8 cellular contexts compared by ENCODE assay signal in genomic region chr12:64610092-64610659, GRCh38. TPM values are rescaled to one million over a fixed set of nuclear protein-coding genes. Genes with fewer than 3 reads are reported as not detected.
DNase-seq lines count a peak whose midpoint lies in the region; ATAC-seq and TF ChIP-seq lines count a peak whose summit lies in the region.

Gene RASSF3, plus strand, starts transcription at chr12:64610495. Its CDS starts 138 bp downstream, at chr12:64610633.

- peak; percentile 82 for ATAC-seq in DND-41 (ENCODE audit: insufficient read depth, low read depth)
- ATAC-seq in GM21515 (IDR thresholded peaks at IDR 0.05; ENCODE audit: unreplicated experiment): peak; percentile 57
- ATAC-seq in heart left ventricle: peak; percentile 38 to 93 (median 84)
- peak; percentile 78 to 87 (median 82) for ATAC-seq in psoas muscle

- peak within 1 kb of the TSS; percentile 89 to 99 (median 98) for H3K4me3 Mint-ChIP-seq in IgD-negative memory B cell

- H4K20me1 ChIP-seq in DND-41 (ENCODE audit: insufficient read depth, low read length): no peaks in the 10 kb centered on the region

- TF ChIP-seq CTCF in DND-41 (IDR thresholded peaks at IDR 0.05; ENCODE audit: borderline replicate concordance, extremely low read depth, low read length, poor library complexity, severe bottlenecking): no peak
- no peak for TF ChIP-seq CTCF in heart left ventricle (IDR thresholded peaks at IDR 0.05)
- no peak for TF ChIP-seq CTCF in psoas muscle (IDR thresholded peaks at IDR 0.05)

- peak within 1 kb of the TSS; percentile 98 for H2AFZ ChIP-seq in DND-41 (ENCODE audit: low read depth, low read length)

- H3K27ac ChIP-seq in DND-41 (ENCODE audit: low read length) (peak within 1 kb of the TSS; percentile 87), heart left ventricle (peak within 1 kb of the TSS; percentile 90 to 99 (median 97)), psoas muscle (peak within 1 kb of the TSS; percentile 89)

- 0% methylated on average over 4 to 76 of the region's 76 CpGs for WGBS in heart left ventricle, 4 donors
- 0% methylated on average over 19 to 76 of the region's 76 CpGs for WGBS in psoas muscle, 3 donors

- H3K4me3 ChIP-seq in DND-41 (ENCODE audit: low read depth in 1 of 2, low read length in 2 of 2) (peak within 1 kb of the TSS; percentile 85 to 92), heart left ventricle (peak within 1 kb of the TSS; percentile 67 to 99 (median 96)), psoas muscle (peak within 1 kb of the TSS; percentile 93)

- no peaks in the 10 kb centered on the region for H3K9me3 ChIP-seq in DND-41 (ENCODE audit: insufficient read depth, low read length, severe bottlenecking)
- H3K9me3 ChIP-seq in heart left ventricle: no peaks in the 10 kb centered on the region
- H3K9me3 ChIP-seq in psoas muscle: no peaks in the 10 kb centered on the region

- H3K27me3 ChIP-seq in DND-41 (ENCODE audit: insufficient read depth, low read length, poor library complexity) (no peaks in the 10 kb centered on the region), heart left ventricle (no peaks in the 10 kb centered on the region), psoas muscle (ENCODE audit: insufficient read depth in 3 of 3, low read length in 2 of 3) (no peaks in the 10 kb centered on the region)

- H3K4me1 ChIP-seq in DND-41 (ENCODE audit: insufficient read depth, low read length) (peaks cover 34% of the 10 kb centered on the region), heart left ventricle (peaks cover 0 to 32% (median 20%) of the 10 kb centered on the region in 12 donors), psoas muscle (no peaks in the 10 kb centered on the region)

- H3K4me2 ChIP-seq in DND-41 (ENCODE audit: insufficient read depth, low read length): peak within 1 kb of the TSS; percentile 95

- H3K9me3 Mint-ChIP-seq in IgD-negative memory B cell: no peaks in the 10 kb centered on the region

- H3K27ac Mint-ChIP-seq in IgD-negative memory B cell: peak within 1 kb of the TSS; percentile 81 to 99 (median 98)

- DNase-seq in DND-41: peak; percentile 84
- peak; percentile 53 for DNase-seq in SW480 (ENCODE audit: low spot score)
- DNase-seq in activated naive CD8-positive, alpha-beta T cell treated with anti-CD3 and anti-CD28 coated beads, Interleukin-2, amount 50 U/mL, for 16 hours (ENCODE audit: low read depth, low spot score): peak; percentile 37
- DNase-seq in heart left ventricle: peak; percentile 82 to 91 (median 84)
- DNase-seq in psoas muscle: peak; percentile 70 to 84
- DNase-seq in NCI-H187 (lab: John Stamatoyannopoulos, UW): no peak

- H3K79me2 ChIP-seq in DND-41 (ENCODE audit: insufficient read depth, low read length): peaks cover 49% of the 10 kb centered on the region

- H3K9ac ChIP-seq in DND-41 (ENCODE audit: low read depth, low read length): peak within 1 kb of the TSS; percentile 95

- H3K36me3 ChIP-seq in DND-41 (ENCODE audit: insufficient read depth, low read length) (no peaks in the 10 kb centered on the region; the same call in 1 of the 2 replicates), heart left ventricle (peaks cover 0 to 11% (median 0%) of the 10 kb centered on the region in 9 donors), psoas muscle (ENCODE audit: insufficient read depth in 1 of 2, low read depth in 1 of 2) (no peaks in the 10 kb centered on the region)

- H3K4me1 Mint-ChIP-seq in IgD-negative memory B cell: peaks cover 25 to 31% (median 25%) of the 10 kb centered on the region in 3 donors

- intact Hi-C loops in heart left ventricle (cut with DNase I) (loop anchor here (1.0 to 10.0 kb wide), 13 partner anchors 33 to 155 kb away; partner anchors contain the start of gene TBK1 (in 1 of the 10)), psoas muscle (cut with DNase I) (loop anchor here (5.0 kb wide), 3 partner anchors 43 to 82 kb away; no protein-coding TSS in a partner anchor)

- H3K36me3 Mint-ChIP-seq in IgD-negative memory B cell: peaks cover 2% of the 10 kb centered on the region

- peak in 1 of 2 donors; percentile 71 for TF ChIP-seq POLR2A in heart left ventricle (IDR thresholded peaks at IDR 0.05)

- H3K27me3 Mint-ChIP-seq in IgD-negative memory B cell: no peaks in the 10 kb centered on the region

RNA-seq across cellular contexts. Expression of gene RASSF3, which starts in this region (rescaled TPM):
- polyA plus RNA-seq in IgD-negative memory B cell (3.4 TPM), heart left ventricle (10 to 100 TPM; 32.8 to 55.4 TPM), psoas muscle (10 to 100 TPM in 1 of 3 donors, 1 to 10 TPM in 2; 4.9 to 18.5 (median 9.8) TPM)
- total RNA-seq in heart left ventricle (100 to 1,000 TPM in 4 of 9 donors, 10 to 100 TPM in 5; 59.7 to 116 (median 93.4) TPM), psoas muscle (10 to 100 TPM in 3 of 4 donors, 1 to 10 TPM in 1; 7.0 to 30.6 (median 19.0) TPM)

Comparison
In these comparisons a context has a peak if more than half of its experiments do, and no peak if none do; other contexts are left out.
1. DNase-seq: peak in DND-41 (single experiment), SW480 (single experiment), activated naive CD8-positive, alpha-beta T cell treated with anti-CD3 and anti-CD28 coated beads, Interleukin-2, amount 50 U/mL, for 16 hours (single experiment), heart left ventricle (5 of 5) and psoas muscle (2 of 2); none in NCI-H187 (0 of 2).
2. Peak in every context shown above with its lines, with median percentiles within 50 percentile points of each other: ATAC-seq, H3K27ac ChIP-seq and H3K4me3 ChIP-seq.